In genomic region chr22:40050258-40050657, GRCh38 we compare ENCODE assay signal across 8 cellular contexts. TPM values are rescaled to one million over a fixed set of nuclear protein-coding genes. Genes with fewer than 3 reads are reported as not detected.
A peak's percentile ranks its signal among the peaks of the same experiment; 100 is the strongest.
DNase-seq lines count a peak whose midpoint lies in the region; ATAC-seq and TF ChIP-seq lines count a peak whose summit lies in the region.
"Had no signal": no experiment of that assay in that cellular context is flagged by ENCODE, and none has a peak within 500 bp of the region (broad histone marks: within the 10 kb centered on the region; RNA-seq: fewer than 3 reads in every experiment).

No MANE protein-coding gene starts in this region.

- no peak for TF ChIP-seq CTCF in mucosa of descending colon (IDR thresholded peaks at IDR 0.05)

- peaks cover 7% of the 10 kb centered on the region for H3K4me1 ChIP-seq in mucosa of descending colon (ENCODE audit: low read depth)

- ATAC-seq in GM18868 (IDR thresholded peaks at IDR 0.05; ENCODE audit: unreplicated experiment): peak; percentile 88
- peak; percentile 64 for ATAC-seq in GM21737 (IDR thresholded peaks at IDR 0.05; ENCODE audit: unreplicated experiment)
- peak; percentile 65 for ATAC-seq in mucosa of descending colon
- no peak for ATAC-seq in left lobe of liver

- no peak overlapping the region for H3K4me3 ChIP-seq in mucosa of descending colon
- H3K4me3 ChIP-seq: SJSA1 had no signal

- peak overlapping the region; percentile 6 for H3K27ac ChIP-seq in KOPT-K1 (ENCODE audit: low read depth, low read length, poor library complexity, severe bottlenecking)
- H3K27ac ChIP-seq: SJSA1 had no signal

- DNase-seq in mucosa of descending colon: no peak
- DNase-seq in left lobe of liver (ENCODE audit: low spot score): no peak
- DNase-seq in NCI-H774 (lab: John Stamatoyannopoulos, UW): no peak
- DNase-seq in SW 1271 (lab: John Stamatoyannopoulos, UW): no peak

- no peaks in the 10 kb centered on the region for H3K36me3 ChIP-seq in KOPT-K1 (ENCODE audit: insufficient read depth, low read length)
- no peaks in the 10 kb centered on the region for H3K36me3 ChIP-seq in mucosa of descending colon (ENCODE audit: low read depth)
- H3K36me3 ChIP-seq: SJSA1 had no signal

- intact Hi-C loops in mucosa of descending colon (cut with DNase I, micrococcal nuclease): no loop called here

- H3K9me3 ChIP-seq in KOPT-K1 (ENCODE audit: insufficient read depth, low read length, poor library complexity, severe bottlenecking) (no peaks in the 10 kb centered on the region), mucosa of descending colon (no peaks in the 10 kb centered on the region)
- H3K9me3 ChIP-seq: SJSA1 had no signal

RNA-seq across cellular contexts. Expression of gene FAM83F, which starts 55.5 kb away (rescaled TPM):
- total RNA-seq in mucosa of descending colon (10 to 100 TPM; 15.8 to 48.0 (median 35.0) TPM), left lobe of liver (6.6 TPM)
- total RNA-seq: SJSA1 had no signal
